In genomic region chr5:119290161-119290569, GRCh38 we compare ENCODE assay signal across 8 cellular contexts.
DNase-seq lines count a peak whose midpoint lies in the region; ATAC-seq and TF ChIP-seq lines count a peak whose summit lies in the region.

No MANE protein-coding gene starts in this region.

- H3K27ac Mint-ChIP-seq in glutamatergic neuron (ENCODE audit: unreplicated experiment) = peak overlapping the region; percentile 6

- H3K9me3 Mint-ChIP-seq in glutamatergic neuron (ENCODE audit: unreplicated experiment) = no peaks in the 10 kb centered on the region

- TF ChIP-seq CTCF in glutamatergic neuron (IDR thresholded peaks at IDR 0.05; ENCODE audit: partially characterized antibody, unreplicated experiment) = no peak

- DNase-seq in NCI-H82 (lab: John Stamatoyannopoulos, UW) = peak; percentile 3
- DNase-seq in NCI-H82 treated with DMSO at 0.1 percent for 48 hours (lab: John Stamatoyannopoulos, UW; ENCODE audit: unreplicated experiment) = no peak
- DNase-seq in NOMO-1 treated with DMSO at 0.1 percent for 48 hours (lab: John Stamatoyannopoulos, UW; ENCODE audit: unreplicated experiment) = peak; percentile 90
- DNase-seq in glutamatergic neuron = no peak
- DNase-seq in DMS79 treated with DMSO at 0.1 percent for 48 hours (lab: John Stamatoyannopoulos, UW) = no peak
- no peak for DNase-seq in NCI-H1694 (lab: John Stamatoyannopoulos, UW)
- DNase-seq in NCI-H1436 treated with DMSO at 0.1 percent for 48 hours (lab: John Stamatoyannopoulos, UW) = no peak

- H3K27me3 Mint-ChIP-seq in glutamatergic neuron (ENCODE audit: unreplicated experiment) = no peaks in the 10 kb centered on the region

- ATAC-seq in HG02840 (IDR thresholded peaks at IDR 0.05; ENCODE audit: low FRiP score, unreplicated experiment) = peak; percentile 81

- peaks cover 12% of the 10 kb centered on the region for H3K4me1 Mint-ChIP-seq in glutamatergic neuron (ENCODE audit: low read depth, unreplicated experiment)

- H3K36me3 Mint-ChIP-seq in glutamatergic neuron (ENCODE audit: unreplicated experiment) = no peaks in the 10 kb centered on the region

- H3K4me3 Mint-ChIP-seq in glutamatergic neuron (ENCODE audit: unreplicated experiment) = no peak overlapping the region

Comparison
In these comparisons a context has a peak if more than half of its experiments do, and no peak if none do; other contexts are left out.
1. DNase-seq: peak in NCI-H82 (single experiment) and NOMO-1 treated with DMSO at 0.1 percent for 48 hours (single experiment); none in NCI-H82 treated with DMSO at 0.1 percent for 48 hours (single experiment), glutamatergic neuron (single experiment), DMS79 treated with DMSO at 0.1 percent for 48 hours (single experiment), NCI-H1694 (single experiment) and NCI-H1436 treated with DMSO at 0.1 percent for 48 hours (single experiment).